ENCODE assay signal across 9 cellular contexts in the genomic region with DNA sequence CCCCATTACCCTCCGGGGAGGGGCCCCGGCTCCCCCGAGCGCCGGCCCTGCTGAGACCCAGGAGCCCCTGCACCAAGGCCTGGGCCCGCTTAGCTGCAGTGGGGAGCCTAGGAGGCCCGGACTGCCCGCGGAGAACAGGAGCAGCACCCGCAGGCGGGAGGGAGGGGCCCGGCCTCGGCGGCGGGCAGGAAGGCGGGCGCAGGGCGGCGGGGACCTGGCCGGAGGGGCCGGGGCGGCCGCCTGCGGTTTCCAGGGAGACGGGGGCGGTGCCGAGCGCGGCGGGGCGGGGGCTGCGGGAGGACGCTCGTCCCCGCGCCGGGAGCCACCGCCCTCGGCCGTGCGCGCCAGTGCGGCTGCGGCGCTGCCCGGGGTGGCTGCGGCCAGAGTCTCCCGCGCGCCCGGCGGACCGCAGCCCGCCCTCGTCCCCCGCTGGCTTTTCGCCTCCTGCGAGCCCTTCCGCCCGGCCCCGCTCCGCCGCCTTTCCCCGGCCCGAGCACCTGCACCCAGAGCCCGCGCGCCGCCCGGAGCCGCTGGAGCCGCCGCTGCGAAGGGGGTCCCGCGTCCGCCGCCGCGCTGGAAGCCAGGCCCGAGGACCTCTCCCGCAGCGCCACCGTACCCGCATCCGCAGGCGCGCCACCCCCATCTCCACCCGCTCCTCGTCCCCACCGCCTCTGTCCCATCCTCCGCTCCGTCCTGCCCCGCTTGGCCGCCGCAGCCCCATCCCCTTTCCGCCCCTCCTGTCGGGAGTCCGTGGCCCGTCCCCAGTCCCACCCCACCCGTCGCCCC. TPM values are rescaled to one million over a fixed set of nuclear protein-coding genes. Genes with fewer than 3 reads are reported as not detected.
DNase-seq lines count a peak whose midpoint lies in the region; ATAC-seq, FAIRE-seq and TF ChIP-seq lines count a peak whose summit lies in the region.
"Had no signal": no experiment of that assay in that cellular context is flagged by ENCODE, and none has a peak within 500 bp of the region (broad histone marks: within the 10 kb centered on the region; RNA-seq: fewer than 3 reads in every experiment).

No MANE protein-coding gene starts in this region.

- H3K4me3 Mint-ChIP-seq in HFFc6 = peak overlapping the region; percentile 82

- H3K79me2 ChIP-seq in neural cell (replicated peaks; ENCODE audit: insufficient read depth, low read length) = peaks cover 64% of the 10 kb centered on the region

- ATAC-seq in GM18861 (IDR thresholded peaks at IDR 0.05; ENCODE audit: unreplicated experiment) = no peak
- ATAC-seq in GM18858 (IDR thresholded peaks at IDR 0.05; ENCODE audit: unreplicated experiment) = no peak

- no peaks in the 10 kb centered on the region for H3K27me3 ChIP-seq in neural cell (ENCODE audit: insufficient read depth, low read depth, low read length)

- H3K4me3 ChIP-seq in WI38 (ENCODE audit: low read depth, low read length) = peak overlapping the region; percentile 53
- peak overlapping the region; percentile 67 for H3K4me3 ChIP-seq in neural cell (ENCODE audit: low read length)

- DNase-seq in AG20443 (ENCODE audit: low spot score) = peak; percentile 94
- DNase-seq in HFFc6 = peak; percentile 41
- DNase-seq in frontal cortex (ENCODE audit: low spot score in 2 of 2) = peak; percentile 91
- no peak for DNase-seq in cortex of kidney (lab: John Stamatoyannopoulos, UW)

- H3K4me1 Mint-ChIP-seq in HFFc6 (ENCODE audit: low read depth) = peaks cover 26% of the 10 kb centered on the region

- TF ChIP-seq EP300 in neural cell (conservative IDR thresholded peaks at IDR 0.05; ENCODE audit: poor library complexity, severe bottlenecking) = no peak

- no peaks in the 10 kb centered on the region; the same call in 1 of the 2 replicates for H3K27me3 Mint-ChIP-seq in HFFc6 (ENCODE audit: insufficient read depth)

- H3K9me2 ChIP-seq in neural cell (ENCODE audit: insufficient read depth, low read length) = no peaks in the 10 kb centered on the region

- no peak for TF ChIP-seq RAD21 in neural cell (conservative IDR thresholded peaks at IDR 0.05)

- peak overlapping the region; percentile 91 for H3K27ac ChIP-seq in neural cell (ENCODE audit: low read length)
- H3K27ac ChIP-seq: neutrophil had no signal

- no peaks in the 10 kb centered on the region for H3K9me3 ChIP-seq in neural cell (ENCODE audit: low read length)
- H3K9me3 ChIP-seq: neutrophil had no signal

- H3F3A ChIP-seq in neural cell (ENCODE audit: insufficient read depth, low read length, poor library complexity, severe bottlenecking) = no peaks in the 10 kb centered on the region

- no peak for FAIRE-seq in frontal cortex (lab: Jason Lieb, UNC)

- H2AFZ ChIP-seq in neural cell (ENCODE audit: low read depth, low read length) = no peak overlapping the region

- peak overlapping the region; percentile 35 for H3K4me2 ChIP-seq in neural cell (ENCODE audit: low read length)

- no peak for TF ChIP-seq CTCF in HFFc6 (IDR thresholded peaks at IDR 0.05)
- no peak for TF ChIP-seq CTCF in WI38 (IDR thresholded peaks at IDR 0.05; ENCODE audit: low read depth, low read length)
- TF ChIP-seq CTCF in neural cell (IDR thresholded peaks at IDR 0.05; ENCODE audit: poor library complexity, severe bottlenecking) = no peak

- peak overlapping the region; percentile 95 for H3K9ac ChIP-seq in neural cell (ENCODE audit: low read length)

- H4K20me1 ChIP-seq in neural cell (ENCODE audit: insufficient read depth) = no peaks in the 10 kb centered on the region

- no peaks in the 10 kb centered on the region for H3K36me3 Mint-ChIP-seq in HFFc6 (ENCODE audit: low read depth)

- H3K36me3 ChIP-seq in neural cell (ENCODE audit: insufficient read depth, low read length) = no peaks in the 10 kb centered on the region
- H3K36me3 ChIP-seq: neutrophil had no signal

- no peak overlapping the region for H3K27ac Mint-ChIP-seq in HFFc6

- H3K9me3 Mint-ChIP-seq in HFFc6 = no peaks in the 10 kb centered on the region

TF ChIP-seq in neural cell, 6 proteins besides CTCF, POLR2A, EP300 and RAD21:
- TF ChIP-seq EZH2 (IDR thresholded peaks at IDR 0.05; ENCODE audit: borderline replicate concordance, insufficient read depth, low read length, poor library complexity, severe bottlenecking) (no peak), POLR2AphosphoS5 (IDR thresholded peaks at IDR 0.05) (peak; percentile 86), TAF1 (IDR thresholded peaks at IDR 0.05; ENCODE audit: low read depth) (no peak), SMC3 (conservative IDR thresholded peaks at IDR 0.05; ENCODE audit: poor library complexity) (no peak), MXI1 (conservative IDR thresholded peaks at IDR 0.05; ENCODE audit: poor library complexity, severe bottlenecking) (peak; percentile 46)
- TF ChIP-seq, protein P1, sequence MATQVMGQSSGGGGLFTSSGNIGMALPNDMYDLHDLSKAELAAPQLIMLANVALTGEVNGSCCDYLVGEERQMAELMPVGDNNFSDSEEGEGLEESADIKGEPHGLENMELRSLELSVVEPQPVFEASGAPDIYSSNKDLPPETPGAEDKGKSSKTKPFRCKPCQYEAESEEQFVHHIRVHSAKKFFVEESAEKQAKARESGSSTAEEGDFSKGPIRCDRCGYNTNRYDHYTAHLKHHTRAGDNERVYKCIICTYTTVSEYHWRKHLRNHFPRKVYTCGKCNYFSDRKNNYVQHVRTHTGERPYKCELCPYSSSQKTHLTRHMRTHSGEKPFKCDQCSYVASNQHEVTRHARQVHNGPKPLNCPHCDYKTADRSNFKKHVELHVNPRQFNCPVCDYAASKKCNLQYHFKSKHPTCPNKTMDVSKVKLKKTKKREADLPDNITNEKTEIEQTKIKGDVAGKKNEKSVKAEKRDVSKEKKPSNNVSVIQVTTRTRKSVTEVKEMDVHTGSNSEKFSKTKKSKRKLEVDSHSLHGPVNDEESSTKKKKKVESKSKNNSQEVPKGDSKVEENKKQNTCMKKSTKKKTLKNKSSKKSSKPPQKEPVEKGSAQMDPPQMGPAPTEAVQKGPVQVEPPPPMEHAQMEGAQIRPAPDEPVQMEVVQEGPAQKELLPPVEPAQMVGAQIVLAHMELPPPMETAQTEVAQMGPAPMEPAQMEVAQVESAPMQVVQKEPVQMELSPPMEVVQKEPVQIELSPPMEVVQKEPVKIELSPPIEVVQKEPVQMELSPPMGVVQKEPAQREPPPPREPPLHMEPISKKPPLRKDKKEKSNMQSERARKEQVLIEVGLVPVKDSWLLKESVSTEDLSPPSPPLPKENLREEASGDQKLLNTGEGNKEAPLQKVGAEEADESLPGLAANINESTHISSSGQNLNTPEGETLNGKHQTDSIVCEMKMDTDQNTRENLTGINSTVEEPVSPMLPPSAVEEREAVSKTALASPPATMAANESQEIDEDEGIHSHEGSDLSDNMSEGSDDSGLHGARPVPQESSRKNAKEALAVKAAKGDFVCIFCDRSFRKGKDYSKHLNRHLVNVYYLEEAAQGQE (IDR thresholded peaks at IDR 0.05; ENCODE audit: borderline replicate concordance) = no peak

RNA-seq across cellular contexts. Expression of a gene that starts 17.2 kb away (rescaled TPM):
- 100 to 1,000 TPM; 315 to 403 (median 350) TPM for total RNA-seq in HFFc6 (2021; fragmentation: NEBNext Ultra II Directional; extraction: Animal tissue kit (Norgen Biotek cat#: 25700))
- 38.7 TPM for total RNA-seq in frontal cortex
- 74.0 and 101 TPM in 2 replicates for polyA plus RNA-seq in neural cell
- 61.9 and 76.0 TPM in 2 replicates for polyA minus RNA-seq in neural cell
